11 cellular contexts compared by ENCODE assay signal in the genomic region with DNA sequence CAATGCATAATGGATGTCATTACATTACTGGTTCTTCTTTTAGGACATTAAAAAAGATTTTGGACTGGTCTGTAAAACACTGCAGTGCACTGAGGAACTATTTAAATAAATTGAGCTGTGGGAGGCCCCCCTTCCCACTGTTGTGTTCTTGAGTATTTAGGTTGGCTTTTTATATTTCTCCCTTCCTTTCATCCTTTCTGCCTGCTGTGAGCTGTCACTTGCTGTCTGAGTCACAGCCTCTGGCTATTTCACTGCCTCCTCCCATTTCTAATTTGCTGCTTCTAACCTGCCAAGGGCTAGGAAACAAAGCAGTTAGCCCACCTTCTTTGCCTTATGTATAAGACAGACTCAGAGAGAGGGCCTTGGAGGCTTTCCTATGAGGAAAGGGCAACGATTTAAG.
DNase-seq lines count a peak whose midpoint lies in the region; TF ChIP-seq lines count a peak whose summit lies in the region.
"Had no signal": no experiment of that assay in that cellular context is flagged by ENCODE, and none has a peak within 500 bp of the region (broad histone marks: within the 10 kb centered on the region; RNA-seq: fewer than 3 reads in every experiment).

No MANE protein-coding gene starts in this region.

- peaks cover 35% of the 10 kb centered on the region for H3K4me1 Mint-ChIP-seq in osteocyte (ENCODE audit: unreplicated experiment)
- H3K4me1 Mint-ChIP-seq: memory B cell had no signal

- no peak overlapping the region for H3K4me3 ChIP-seq in fibroblast of the aortic adventitia (ENCODE audit: low read depth, low read length)
- H3K4me3 ChIP-seq: thoracic aorta had no signal

- TF ChIP-seq CTCF in fibroblast of the aortic adventitia (IDR thresholded peaks at IDR 0.05; ENCODE audit: insufficient read depth, low read length) (no peak), osteocyte (IDR thresholded peaks at IDR 0.05) (no peak)

- no peak overlapping the region for H3K27ac Mint-ChIP-seq in osteocyte (ENCODE audit: unreplicated experiment)
- H3K27ac Mint-ChIP-seq: memory B cell had no signal

- H3K36me3 Mint-ChIP-seq in osteocyte (ENCODE audit: unreplicated experiment), result no peaks in the 10 kb centered on the region
- H3K36me3 Mint-ChIP-seq: memory B cell had no signal

- H3K9me3 Mint-ChIP-seq in osteocyte (ENCODE audit: unreplicated experiment), result peaks cover 8% of the 10 kb centered on the region
- H3K9me3 Mint-ChIP-seq: memory B cell had no signal

- H3K27me3 Mint-ChIP-seq in osteocyte (ENCODE audit: unreplicated experiment), result no peaks in the 10 kb centered on the region

- DNase-seq in A172 (ENCODE audit: low spot score) (peak; percentile 64), H4 (ENCODE audit: low spot score) (peak; percentile 39), RPMI7951 (ENCODE audit: low read depth) (peak; percentile 63), fibroblast of the aortic adventitia (ENCODE audit: low read depth) (peak; percentile 58), osteocyte (ENCODE audit: extremely low spot score, unreplicated experiment) (no peak), pons (ENCODE audit: low spot score) (no peak), HUDEP-2 (lab: John Stamatoyannopoulos, UW; ENCODE audit: unreplicated experiment in 76 of 76) (no peak), activated gamma-delta T cell treated with Interleukin-2 at 50 U/mL for 16 hours (no peak)
- DNase-seq: NCI-H226 had no signal

- H3K4me3 Mint-ChIP-seq in osteocyte (ENCODE audit: unreplicated experiment), result no peak overlapping the region
- H3K4me3 Mint-ChIP-seq: memory B cell had no signal

Comparison
In these comparisons a context has a peak if more than half of its experiments do, and no peak if none do; other contexts are left out.
1. DNase-seq: peak in A172 (single experiment), H4 (single experiment), RPMI7951 (single experiment) and fibroblast of the aortic adventitia (single experiment); none in osteocyte (single experiment), pons (single experiment), HUDEP-2 (0 of 76) and activated gamma-delta T cell treated with Interleukin-2 at 50 U/mL for 16 hours (single experiment).